In genomic region chr5:67166886-67167285, GRCh38 we compare ENCODE assay signal across 1 cellular context.
TF ChIP-seq lines count a peak whose summit lies in the region.

No MANE protein-coding gene starts in this region.

TF ChIP-seq in H1, 55 proteins besides CTCF, POLR2A, EP300 and RAD21 (continued from another document):
- TF ChIP-seq ZNF274 (IDR thresholded peaks at IDR 0.05; ENCODE audit: borderline replicate concordance, extremely low read depth, low read length) (no peak), SIN3A (conservative IDR thresholded peaks at IDR 0.05 in 1 of 2, IDR thresholded peaks at IDR 0.05 in 1 of 2; ENCODE audit: low read depth in 1 of 2, low read length in 2 of 2) (no peak), CHD1 (IDR thresholded peaks at IDR 0.05; ENCODE audit: low read depth, low read length) (no peak), HDAC6 (IDR thresholded peaks at IDR 0.05; ENCODE audit: low read depth, low read length) (no peak), E2F6 (IDR thresholded peaks at IDR 0.05) (no peak), POU5F1 (IDR thresholded peaks at IDR 0.05; ENCODE audit: low read depth, low read length) (no peak), KDM5A (IDR thresholded peaks at IDR 0.05; ENCODE audit: low read length) (no peak), SAP30 (IDR thresholded peaks at IDR 0.05; ENCODE audit: insufficient read depth, insufficient replicate concordance, low read length) (no peak), CEBPB (IDR thresholded peaks at IDR 0.05; ENCODE audit: low read depth, low read length) (no peak), SIX5 (IDR thresholded peaks at IDR 0.05; ENCODE audit: low read depth, low read length) (no peak), ATF2 (IDR thresholded peaks at IDR 0.05; ENCODE audit: low read length) (no peak), SIRT6 (IDR thresholded peaks at IDR 0.05; ENCODE audit: low read length) (no peak), YY1 (IDR thresholded peaks at IDR 0.05; ENCODE audit: low read depth, low read length) (no peak), TCF12 (IDR thresholded peaks at IDR 0.05; ENCODE audit: low read depth, low read length) (no peak)
